11 cellular contexts compared by ENCODE assay signal in the genomic region with DNA sequence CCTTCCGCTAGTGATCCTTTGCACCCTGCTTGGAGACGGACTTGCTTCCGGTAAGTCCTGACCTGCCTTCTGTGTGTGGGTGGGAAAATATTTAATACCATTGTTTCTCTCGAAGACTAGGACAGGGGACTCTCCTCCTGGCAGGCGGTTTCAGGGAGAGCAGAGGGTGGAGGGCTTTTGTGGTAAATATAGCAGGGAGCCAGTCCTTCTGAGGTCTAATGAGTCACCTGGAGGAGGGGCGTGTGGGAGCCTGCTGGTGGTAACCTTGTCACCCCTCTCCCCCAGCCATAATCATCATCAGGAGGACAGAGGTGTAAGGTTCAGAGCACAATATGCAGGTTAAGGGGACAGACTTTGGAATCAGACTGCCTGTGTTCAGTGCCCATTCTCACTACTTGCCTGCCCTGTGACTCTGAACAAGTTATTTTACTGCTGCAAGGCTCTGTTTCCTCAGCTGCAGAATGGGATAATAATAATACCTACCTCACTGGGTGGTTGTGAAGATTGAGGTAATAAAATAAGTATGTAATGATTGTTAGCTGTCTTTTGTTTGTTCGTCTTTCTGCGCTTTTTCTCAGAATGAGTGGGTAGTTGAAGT. TPM values are rescaled to one million over a fixed set of nuclear protein-coding genes. Genes with fewer than 3 reads are reported as not detected.
DNase-seq lines count a peak whose midpoint lies in the region; ATAC-seq and TF ChIP-seq lines count a peak whose summit lies in the region.
"Had no signal": no experiment of that assay in that cellular context is flagged by ENCODE, and none has a peak within 500 bp of the region (broad histone marks: within the 10 kb centered on the region; RNA-seq: fewer than 3 reads in every experiment).

No MANE protein-coding gene starts in this region.

- DNase-seq in activated CD4-positive, alpha-beta T cell treated with anti-CD3 and anti-CD28 coated beads for 4 hours: peak; percentile 42 to 43
- no peak for DNase-seq in activated CD4-positive, alpha-beta T cell treated with anti-CD3 and anti-CD28 coated beads, Interleukin-2, amount 10 ng/mL, durations not matched to agents 7 days and 5 days
- DNase-seq in activated naive CD8-positive, alpha-beta T cell treated with anti-CD3 and anti-CD28 coated beads, Interleukin-2, amount 10 ng/mL, durations not matched to agents 7 days and 5 days: no peak
- DNase-seq in kidney tubule cell (ENCODE audit: low spot score): peak; percentile 75
- DNase-seq in suprapubic skin (ENCODE audit: low spot score in 2 of 2): no peak
- DNase-seq in NCI-H1092 (lab: John Stamatoyannopoulos, UW): no peak
- no peak for DNase-seq in GM20000 (ENCODE audit: low spot score)
- no peak for DNase-seq in AG20443 (ENCODE audit: low spot score)
- DNase-seq: SK-N-SH had no signal

- peak; percentile 30 for ATAC-seq in activated naive CD8-positive, alpha-beta T cell treated with anti-CD3 and anti-CD28 coated beads, Interleukin-2, amount 10 ng/mL, durations not matched to agents 7 days and 5 days (ENCODE audit: low read depth)

- 57% methylated on average over 8 of the region's 8 CpGs for WGBS in suprapubic skin

- no peak for TF ChIP-seq CTCF in suprapubic skin (IDR thresholded peaks at IDR 0.05)
- TF ChIP-seq CTCF in GM20000 (IDR thresholded peaks at IDR 0.05; ENCODE audit: extremely low read depth, missing control alignments): no peak

- no peaks in the 10 kb centered on the region for H3K9me3 Mint-ChIP-seq in activated CD4-positive, alpha-beta T cell treated with anti-CD3 and anti-CD28 coated beads, Interleukin-2, amount 10 ng/mL, durations not matched to agents 7 days and 5 days
- no peaks in the 10 kb centered on the region for H3K9me3 Mint-ChIP-seq in activated naive CD8-positive, alpha-beta T cell treated with anti-CD3 and anti-CD28 coated beads, Interleukin-2, amount 10 ng/mL, durations not matched to agents 7 days and 5 days
- H3K9me3 Mint-ChIP-seq: dendritic cell treated with granulocyte-macrophage colony-stimulating factor and Interleukin-4, amounts not matched to agents 40 ng/mL and 50 ng/mL, for 4 days had no signal

- no peak for TF ChIP-seq POLR2A in suprapubic skin (IDR thresholded peaks at IDR 0.05)

- H3K27me3 Mint-ChIP-seq in activated CD4-positive, alpha-beta T cell treated with anti-CD3 and anti-CD28 coated beads, Interleukin-2, amount 10 ng/mL, durations not matched to agents 7 days and 5 days: no peaks in the 10 kb centered on the region
- no peaks in the 10 kb centered on the region for H3K27me3 Mint-ChIP-seq in activated naive CD8-positive, alpha-beta T cell treated with anti-CD3 and anti-CD28 coated beads, Interleukin-2, amount 10 ng/mL, durations not matched to agents 7 days and 5 days
- H3K27me3 Mint-ChIP-seq: dendritic cell treated with granulocyte-macrophage colony-stimulating factor and Interleukin-4, amounts not matched to agents 40 ng/mL and 50 ng/mL, for 4 days had no signal

- POLR2A ChIA-PET in activated CD4-positive, alpha-beta T cell treated with anti-CD3 and anti-CD28 coated beads, Interleukin-2, amount 10 ng/mL, durations not matched to agents 7 days and 5 days (lab: Charles Lee): no interaction called here
- POLR2A ChIA-PET in activated naive CD8-positive, alpha-beta T cell treated with anti-CD3 and anti-CD28 coated beads, Interleukin-2, amount 10 ng/mL, durations not matched to agents 7 days and 5 days (lab: Charles Lee): no interaction called here

- no peaks in the 10 kb centered on the region for H3K27me3 ChIP-seq in suprapubic skin

- H3K4me3 ChIP-seq in suprapubic skin: peak overlapping the region; percentile 21

- CTCF ChIA-PET in activated CD4-positive, alpha-beta T cell treated with anti-CD3 and anti-CD28 coated beads, Interleukin-2, amount 10 ng/mL, durations not matched to agents 7 days and 5 days (lab: Charles Lee): interaction anchor here (0.6 to 2.3 kb wide), 3 partner anchors 10 to 19 kb away, joined by 3 to 9 read pairs (median 4); no protein-coding TSS in a partner anchor

- H3K27ac ChIP-seq in suprapubic skin: peak overlapping the region; percentile 84
- H3K27ac ChIP-seq: HL-60 had no signal

- peaks cover 48% of the 10 kb centered on the region for H3K36me3 Mint-ChIP-seq in activated CD4-positive, alpha-beta T cell treated with anti-CD3 and anti-CD28 coated beads, Interleukin-2, amount 10 ng/mL, durations not matched to agents 7 days and 5 days (ENCODE audit: low read depth)
- H3K36me3 Mint-ChIP-seq in activated naive CD8-positive, alpha-beta T cell treated with anti-CD3 and anti-CD28 coated beads, Interleukin-2, amount 10 ng/mL, durations not matched to agents 7 days and 5 days: peaks cover 31% of the 10 kb centered on the region

- no peak overlapping the region for H3K4me3 Mint-ChIP-seq in activated CD4-positive, alpha-beta T cell treated with anti-CD3 and anti-CD28 coated beads, Interleukin-2, amount 10 ng/mL, durations not matched to agents 7 days and 5 days
- H3K4me3 Mint-ChIP-seq in activated naive CD8-positive, alpha-beta T cell treated with anti-CD3 and anti-CD28 coated beads, Interleukin-2, amount 10 ng/mL, durations not matched to agents 7 days and 5 days: no peak overlapping the region
- H3K4me3 Mint-ChIP-seq: dendritic cell treated with granulocyte-macrophage colony-stimulating factor and Interleukin-4, amounts not matched to agents 40 ng/mL and 50 ng/mL, for 4 days had no signal

- H3K4me1 Mint-ChIP-seq in activated CD4-positive, alpha-beta T cell treated with anti-CD3 and anti-CD28 coated beads, Interleukin-2, amount 10 ng/mL, durations not matched to agents 7 days and 5 days: peaks cover 82% of the 10 kb centered on the region
- H3K4me1 Mint-ChIP-seq in activated naive CD8-positive, alpha-beta T cell treated with anti-CD3 and anti-CD28 coated beads, Interleukin-2, amount 10 ng/mL, durations not matched to agents 7 days and 5 days: peaks cover 51% of the 10 kb centered on the region

- no peaks in the 10 kb centered on the region for H3K36me3 ChIP-seq in suprapubic skin

- peaks cover 91% of the 10 kb centered on the region for H3K4me1 ChIP-seq in suprapubic skin

- H3K9me3 ChIP-seq in suprapubic skin: no peaks in the 10 kb centered on the region
- H3K9me3 ChIP-seq: SK-N-SH had no signal

- TF ChIP-seq EP300 in suprapubic skin (IDR thresholded peaks at IDR 0.05): no peak

- no peak overlapping the region for H3K27ac Mint-ChIP-seq in activated CD4-positive, alpha-beta T cell treated with anti-CD3 and anti-CD28 coated beads, Interleukin-2, amount 10 ng/mL, durations not matched to agents 7 days and 5 days
- no peak overlapping the region for H3K27ac Mint-ChIP-seq in activated naive CD8-positive, alpha-beta T cell treated with anti-CD3 and anti-CD28 coated beads, Interleukin-2, amount 10 ng/mL, durations not matched to agents 7 days and 5 days

RNA-seq across cellular contexts. Expression of a gene that starts 47.4 kb away (rescaled TPM):
- 10 to 100 TPM; 42.6 to 45.0 TPM for total RNA-seq in activated CD4-positive, alpha-beta T cell treated with anti-CD3 and anti-CD28 coated beads, Interleukin-2, amount 10 ng/mL, durations not matched to agents 7 days and 5 days
- 10 to 100 TPM; 42.9 to 44.5 TPM for total RNA-seq in activated naive CD8-positive, alpha-beta T cell treated with anti-CD3 and anti-CD28 coated beads, Interleukin-2, amount 10 ng/mL, durations not matched to agents 7 days and 5 days
- 10 to 100 TPM; 45.1 to 60.4 (median 56.7) TPM for total RNA-seq in suprapubic skin

Comparison
In these comparisons a context has a peak if more than half of its experiments do, and no peak if none do; other contexts are left out.
1. DNase-seq: peak in activated CD4-positive, alpha-beta T cell treated with anti-CD3 and anti-CD28 coated beads for 4 hours (2 of 2) and kidney tubule cell (single experiment); none in activated CD4-positive, alpha-beta T cell treated with anti-CD3 and anti-CD28 coated beads, Interleukin-2, amount 10 ng/mL, durations not matched to agents 7 days and 5 days (single experiment), activated naive CD8-positive, alpha-beta T cell treated with anti-CD3 and anti-CD28 coated beads, Interleukin-2, amount 10 ng/mL, durations not matched to agents 7 days and 5 days (single experiment), suprapubic skin (0 of 2), NCI-H1092 (single experiment), GM20000 (single experiment) and AG20443 (single experiment).